In genomic region chr12:115233891-115234543, GRCh38 we compare ENCODE assay signal across 2 cellular contexts.
TF ChIP-seq lines count a peak whose summit lies in the region.

No MANE protein-coding gene starts in this region.

TF ChIP-seq in GM23338, 12 proteins besides CTCF, POLR2A, EP300 and RAD21 (continued from another document):
- no peak for TF ChIP-seq CREB1 (CRISPR knock-in tag; IDR thresholded peaks at IDR 0.05; ENCODE audit: low read depth)
- TF ChIP-seq, protein P1, sequence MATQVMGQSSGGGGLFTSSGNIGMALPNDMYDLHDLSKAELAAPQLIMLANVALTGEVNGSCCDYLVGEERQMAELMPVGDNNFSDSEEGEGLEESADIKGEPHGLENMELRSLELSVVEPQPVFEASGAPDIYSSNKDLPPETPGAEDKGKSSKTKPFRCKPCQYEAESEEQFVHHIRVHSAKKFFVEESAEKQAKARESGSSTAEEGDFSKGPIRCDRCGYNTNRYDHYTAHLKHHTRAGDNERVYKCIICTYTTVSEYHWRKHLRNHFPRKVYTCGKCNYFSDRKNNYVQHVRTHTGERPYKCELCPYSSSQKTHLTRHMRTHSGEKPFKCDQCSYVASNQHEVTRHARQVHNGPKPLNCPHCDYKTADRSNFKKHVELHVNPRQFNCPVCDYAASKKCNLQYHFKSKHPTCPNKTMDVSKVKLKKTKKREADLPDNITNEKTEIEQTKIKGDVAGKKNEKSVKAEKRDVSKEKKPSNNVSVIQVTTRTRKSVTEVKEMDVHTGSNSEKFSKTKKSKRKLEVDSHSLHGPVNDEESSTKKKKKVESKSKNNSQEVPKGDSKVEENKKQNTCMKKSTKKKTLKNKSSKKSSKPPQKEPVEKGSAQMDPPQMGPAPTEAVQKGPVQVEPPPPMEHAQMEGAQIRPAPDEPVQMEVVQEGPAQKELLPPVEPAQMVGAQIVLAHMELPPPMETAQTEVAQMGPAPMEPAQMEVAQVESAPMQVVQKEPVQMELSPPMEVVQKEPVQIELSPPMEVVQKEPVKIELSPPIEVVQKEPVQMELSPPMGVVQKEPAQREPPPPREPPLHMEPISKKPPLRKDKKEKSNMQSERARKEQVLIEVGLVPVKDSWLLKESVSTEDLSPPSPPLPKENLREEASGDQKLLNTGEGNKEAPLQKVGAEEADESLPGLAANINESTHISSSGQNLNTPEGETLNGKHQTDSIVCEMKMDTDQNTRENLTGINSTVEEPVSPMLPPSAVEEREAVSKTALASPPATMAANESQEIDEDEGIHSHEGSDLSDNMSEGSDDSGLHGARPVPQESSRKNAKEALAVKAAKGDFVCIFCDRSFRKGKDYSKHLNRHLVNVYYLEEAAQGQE (IDR thresholded peaks at IDR 0.05; ENCODE audit: unreplicated experiment), result no peak
- TF ChIP-seq, protein P2, sequence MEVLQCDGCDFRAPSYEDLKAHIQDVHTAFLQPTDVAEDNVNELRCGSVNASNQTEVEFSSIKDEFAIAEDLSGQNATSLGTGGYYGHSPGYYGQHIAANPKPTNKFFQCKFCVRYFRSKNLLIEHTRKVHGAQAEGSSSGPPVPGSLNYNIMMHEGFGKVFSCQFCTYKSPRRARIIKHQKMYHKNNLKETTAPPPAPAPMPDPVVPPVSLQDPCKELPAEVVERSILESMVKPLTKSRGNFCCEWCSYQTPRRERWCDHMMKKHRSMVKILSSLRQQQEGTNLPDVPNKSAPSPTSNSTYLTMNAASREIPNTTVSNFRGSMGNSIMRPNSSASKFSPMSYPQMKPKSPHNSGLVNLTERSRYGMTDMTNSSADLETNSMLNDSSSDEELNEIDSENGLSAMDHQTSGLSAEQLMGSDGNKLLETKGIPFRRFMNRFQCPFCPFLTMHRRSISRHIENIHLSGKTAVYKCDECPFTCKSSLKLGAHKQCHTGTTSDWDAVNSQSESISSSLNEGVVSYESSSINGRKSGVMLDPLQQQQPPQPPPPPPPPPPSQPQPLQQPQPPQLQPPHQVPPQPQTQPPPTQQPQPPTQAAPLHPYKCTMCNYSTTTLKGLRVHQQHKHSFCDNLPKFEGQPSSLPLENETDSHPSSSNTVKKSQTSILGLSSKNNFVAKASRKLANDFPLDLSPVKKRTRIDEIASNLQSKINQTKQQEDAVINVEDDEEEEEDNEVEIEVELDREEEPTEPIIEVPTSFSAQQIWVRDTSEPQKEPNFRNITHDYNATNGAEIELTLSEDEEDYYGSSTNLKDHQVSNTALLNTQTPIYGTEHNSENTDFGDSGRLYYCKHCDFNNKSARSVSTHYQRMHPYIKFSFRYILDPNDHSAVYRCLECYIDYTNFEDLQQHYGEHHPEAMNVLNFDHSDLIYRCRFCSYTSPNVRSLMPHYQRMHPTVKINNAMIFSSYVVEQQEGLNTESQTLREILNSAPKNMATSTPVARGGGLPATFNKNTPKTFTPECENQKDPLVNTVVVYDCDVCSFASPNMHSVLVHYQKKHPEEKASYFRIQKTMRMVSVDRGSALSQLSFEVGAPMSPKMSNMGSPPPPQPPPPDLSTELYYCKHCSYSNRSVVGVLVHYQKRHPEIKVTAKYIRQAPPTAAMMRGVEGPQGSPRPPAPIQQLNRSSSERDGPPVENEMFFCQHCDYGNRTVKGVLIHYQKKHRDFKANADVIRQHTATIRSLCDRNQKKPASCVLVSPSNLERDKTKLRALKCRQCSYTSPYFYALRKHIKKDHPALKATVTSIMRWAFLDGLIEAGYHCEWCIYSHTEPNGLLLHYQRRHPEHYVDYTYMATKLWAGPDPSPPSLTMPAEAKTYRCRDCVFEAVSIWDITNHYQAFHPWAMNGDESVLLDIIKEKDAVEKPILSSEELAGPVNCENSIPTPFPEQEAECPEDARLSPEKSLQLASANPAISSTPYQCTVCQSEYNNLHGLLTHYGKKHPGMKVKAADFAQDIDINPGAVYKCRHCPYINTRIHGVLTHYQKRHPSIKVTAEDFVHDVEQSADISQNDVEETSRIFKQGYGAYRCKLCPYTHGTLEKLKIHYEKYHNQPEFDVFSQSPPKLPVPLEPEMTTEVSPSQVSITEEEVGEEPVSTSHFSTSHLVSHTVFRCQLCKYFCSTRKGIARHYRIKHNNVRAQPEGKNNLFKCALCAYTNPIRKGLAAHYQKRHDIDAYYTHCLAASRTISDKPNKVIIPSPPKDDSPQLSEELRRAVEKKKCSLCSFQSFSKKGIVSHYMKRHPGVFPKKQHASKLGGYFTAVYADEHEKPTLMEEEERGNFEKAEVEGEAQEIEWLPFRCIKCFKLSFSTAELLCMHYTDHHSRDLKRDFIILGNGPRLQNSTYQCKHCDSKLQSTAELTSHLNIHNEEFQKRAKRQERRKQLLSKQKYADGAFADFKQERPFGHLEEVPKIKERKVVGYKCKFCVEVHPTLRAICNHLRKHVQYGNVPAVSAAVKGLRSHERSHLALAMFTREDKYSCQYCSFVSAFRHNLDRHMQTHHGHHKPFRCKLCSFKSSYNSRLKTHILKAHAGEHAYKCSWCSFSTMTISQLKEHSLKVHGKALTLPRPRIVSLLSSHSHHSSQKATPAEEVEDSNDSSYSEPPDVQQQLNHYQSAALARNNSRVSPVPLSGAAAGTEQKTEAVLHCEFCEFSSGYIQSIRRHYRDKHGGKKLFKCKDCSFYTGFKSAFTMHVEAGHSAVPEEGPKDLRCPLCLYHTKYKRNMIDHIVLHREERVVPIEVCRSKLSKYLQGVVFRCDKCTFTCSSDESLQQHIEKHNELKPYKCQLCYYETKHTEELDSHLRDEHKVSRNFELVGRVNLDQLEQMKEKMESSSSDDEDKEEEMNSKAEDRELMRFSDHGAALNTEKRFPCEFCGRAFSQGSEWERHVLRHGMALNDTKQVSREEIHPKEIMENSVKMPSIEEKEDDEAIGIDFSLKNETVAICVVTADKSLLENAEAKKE (CRISPR knock-in tag; IDR thresholded peaks at IDR 0.05), result peak; percentile 85
- TF ChIP-seq ZNF331 (CRISPR knock-in tag; IDR thresholded peaks at IDR 0.05; ENCODE audit: low read depth), result no peak
- TF ChIP-seq ZNF114 (CRISPR knock-in tag; IDR thresholded peaks at IDR 0.05), result no peak
- TF ChIP-seq, protein P3, sequence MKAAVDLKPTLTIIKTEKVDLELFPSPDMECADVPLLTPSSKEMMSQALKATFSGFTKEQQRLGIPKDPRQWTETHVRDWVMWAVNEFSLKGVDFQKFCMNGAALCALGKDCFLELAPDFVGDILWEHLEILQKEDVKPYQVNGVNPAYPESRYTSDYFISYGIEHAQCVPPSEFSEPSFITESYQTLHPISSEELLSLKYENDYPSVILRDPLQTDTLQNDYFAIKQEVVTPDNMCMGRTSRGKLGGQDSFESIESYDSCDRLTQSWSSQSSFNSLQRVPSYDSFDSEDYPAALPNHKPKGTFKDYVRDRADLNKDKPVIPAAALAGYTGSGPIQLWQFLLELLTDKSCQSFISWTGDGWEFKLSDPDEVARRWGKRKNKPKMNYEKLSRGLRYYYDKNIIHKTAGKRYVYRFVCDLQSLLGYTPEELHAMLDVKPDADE (IDR thresholded peaks at IDR 0.05), result no peak

TF ChIP-seq in H1, 55 proteins besides CTCF, POLR2A, EP300 and RAD21 (continued from another document):
- TF ChIP-seq JUN (IDR thresholded peaks at IDR 0.05; ENCODE audit: low read depth, low read length), result no peak
